8 cellular contexts compared by ENCODE assay signal in genomic region chr10:88835095-88835909, GRCh38. TPM values are rescaled to one million over a fixed set of nuclear protein-coding genes. Genes with fewer than 3 reads are reported as not detected.
DNase-seq lines count a peak whose midpoint lies in the region; ATAC-seq and TF ChIP-seq lines count a peak whose summit lies in the region.

No MANE protein-coding gene starts in this region.

- in situ Hi-C loops in KBM-7 (cut with MboI; ENCODE audit: low pct_unique_long_range_greater_than_20kb, low sequenced_read_pairs): no loop called here

- intact Hi-C loops in esophagus muscularis mucosa (cut with DNase I) (loop anchor here (2.0 to 5.0 kb wide), 3 partner anchors 42 to 387 kb away; no protein-coding TSS in a partner anchor), natural killer cell (cut with micrococcal nuclease) (loop anchor here (1.0 to 5.0 kb wide), 3 partner anchors 45 to 157 kb away; partner anchors contain the start of genes FAS and STAMBPL1)

- peaks cover 28 to 30% of the 10 kb centered on the region in 2 donors for H3K4me1 Mint-ChIP-seq in natural killer cell
- peaks cover 0 to 5% of the 10 kb centered on the region in 2 donors for H3K4me1 Mint-ChIP-seq in stimulated activated naive B cell treated with anti-CD40 and anti-IgM and Interleukin-4, amounts not matched to agents 10 μg/mL and 1 μg/mL and 100 μg/mL, for 72 hours

- ATAC-seq in GM21576 (IDR thresholded peaks at IDR 0.05; ENCODE audit: unreplicated experiment) (peak; percentile 68), natural killer cell (peak; percentile 94 to 97 (median 96))
- peak; percentile 98 for ATAC-seq in stimulated activated naive B cell treated with anti-CD40 and anti-IgM and Interleukin-4, amounts not matched to agents 10 μg/mL and 1 μg/mL and 100 μg/mL, for 72 hours (replicated peaks)

- no peak overlapping the region for H3K4me3 ChIP-seq in esophagus muscularis mucosa

- no peak overlapping the region for H3K4me3 Mint-ChIP-seq in natural killer cell
- no peak overlapping the region for H3K4me3 Mint-ChIP-seq in stimulated activated naive B cell treated with anti-CD40 and anti-IgM and Interleukin-4, amounts not matched to agents 10 μg/mL and 1 μg/mL and 100 μg/mL, for 72 hours

- no peak overlapping the region for H3K27ac ChIP-seq in esophagus muscularis mucosa (replicated peaks in 1 of 4)

- H3K27ac Mint-ChIP-seq in natural killer cell: no peak overlapping the region
- no peak overlapping the region for H3K27ac Mint-ChIP-seq in stimulated activated naive B cell treated with anti-CD40 and anti-IgM and Interleukin-4, amounts not matched to agents 10 μg/mL and 1 μg/mL and 100 μg/mL, for 72 hours

- no peaks in the 10 kb centered on the region for H3K9me3 ChIP-seq in esophagus muscularis mucosa

- DNase-seq in DMS 273 treated with DMSO at 0.1 percent for 48 hours (lab: John Stamatoyannopoulos, UW) (peak; percentile 16), KBM-7 (peak; percentile 86), OCI-M1 (lab: John Stamatoyannopoulos, UW) (peak; percentile 95), activated T-cell treated with anti-CD3 and anti-CD28 coated beads for 24 hours (ENCODE audit: low read depth) (peak; percentile 83), esophagus muscularis mucosa (ENCODE audit: extremely low spot score) (no peak), natural killer cell (peak; percentile 76)
- DNase-seq in stimulated activated naive B cell treated with anti-CD40 and anti-IgM and Interleukin-4, amounts not matched to agents 10 μg/mL and 1 μg/mL and 100 μg/mL, for 72 hours: peak; percentile 67

- H3K4me1 ChIP-seq in esophagus muscularis mucosa: peaks cover 0 to 9% (median 3%) of the 10 kb centered on the region in 4 donors

- TF ChIP-seq CTCF in esophagus muscularis mucosa (IDR thresholded peaks at IDR 0.05) (peak; percentile 84 to 89 (median 85)), natural killer cell (IDR thresholded peaks at IDR 0.05) (peak; percentile 94)

- no peak for TF ChIP-seq POLR2A in esophagus muscularis mucosa (IDR thresholded peaks at IDR 0.05; ENCODE audit: low read depth)

- H3K27me3 ChIP-seq in esophagus muscularis mucosa: no peaks in the 10 kb centered on the region

- no peaks in the 10 kb centered on the region for H3K36me3 Mint-ChIP-seq in natural killer cell
- no peaks in the 10 kb centered on the region for H3K36me3 Mint-ChIP-seq in stimulated activated naive B cell treated with anti-CD40 and anti-IgM and Interleukin-4, amounts not matched to agents 10 μg/mL and 1 μg/mL and 100 μg/mL, for 72 hours

- 17% methylated on average over 10 of the region's 10 CpGs for WGBS in esophagus muscularis mucosa

- no peaks in the 10 kb centered on the region for H3K36me3 ChIP-seq in esophagus muscularis mucosa

- no peaks in the 10 kb centered on the region for H3K9me3 Mint-ChIP-seq in natural killer cell
- H3K9me3 Mint-ChIP-seq in stimulated activated naive B cell treated with anti-CD40 and anti-IgM and Interleukin-4, amounts not matched to agents 10 μg/mL and 1 μg/mL and 100 μg/mL, for 72 hours: no peaks in the 10 kb centered on the region

- H3K27me3 Mint-ChIP-seq in natural killer cell (ENCODE audit: low read depth in 2 of 2): no peaks in the 10 kb centered on the region
- H3K27me3 Mint-ChIP-seq in stimulated activated naive B cell treated with anti-CD40 and anti-IgM and Interleukin-4, amounts not matched to agents 10 μg/mL and 1 μg/mL and 100 μg/mL, for 72 hours: no peaks in the 10 kb centered on the region

- no peak for TF ChIP-seq EP300 in esophagus muscularis mucosa (IDR thresholded peaks at IDR 0.05)

RNA-seq across cellular contexts. Expression of gene ANKRD22, which starts 16.3 kb away (rescaled TPM):
- not detected for total RNA-seq in esophagus muscularis mucosa
- total RNA-seq in natural killer cell: not detected

RNA-seq across cellular contexts. Expression of gene LIPM, which starts 32.8 kb away (rescaled TPM):
- total RNA-seq in esophagus muscularis mucosa (not detected), natural killer cell (not detected)

RNA-seq across cellular contexts. Expression of gene STAMBPL1, which starts 44.7 kb away (rescaled TPM):
- total RNA-seq in esophagus muscularis mucosa: 10 to 100 TPM in 3 of 4 donors, 1 to 10 TPM in 1; 8.6 to 27.4 (median 14.7) TPM
- total RNA-seq in natural killer cell: 10 to 100 TPM; 14.8 to 30.3 (median 18.1) TPM
